Comparison of ENCODE assay signal across 9 cellular contexts in genomic region chr15:89673162-89673506, GRCh38. TPM values are rescaled to one million over a fixed set of nuclear protein-coding genes. Genes with fewer than 3 reads are reported as not detected.
A peak's percentile ranks its signal among the peaks of the same experiment; 100 is the strongest.
DNase-seq lines count a peak whose midpoint lies in the region; ATAC-seq and TF ChIP-seq lines count a peak whose summit lies in the region.
"Had no signal": no experiment of that assay in that cellular context is flagged by ENCODE, and none has a peak within 500 bp of the region (broad histone marks: within the 10 kb centered on the region; RNA-seq: fewer than 3 reads in every experiment).

No MANE protein-coding gene starts in this region.

- H3K4me3 ChIP-seq in A673 (ENCODE audit: low read depth, low read length, poor library complexity, severe bottlenecking) (no peak overlapping the region), GM12864 (ENCODE audit: low read depth, low read length) (no peak overlapping the region), left ventricle myocardium inferior (no peak overlapping the region)
- H3K4me3 ChIP-seq: body of pancreas had no signal

- H3K27ac ChIP-seq in A673 (ENCODE audit: low read depth, low read length, poor library complexity, severe bottlenecking) (no peak overlapping the region), left ventricle myocardium inferior (replicated peaks) (no peak overlapping the region)
- H3K27ac ChIP-seq: body of pancreas had no signal

- CTCF ChIA-PET in A673 (lab: Charles Lee): interaction anchor here (0.5 to 1.1 kb wide), 3 partner anchors 9 to 415 kb away, joined by 3 read pairs; no protein-coding TSS in a partner anchor

- ATAC-seq in GM21786 (IDR thresholded peaks at IDR 0.05; ENCODE audit: unreplicated experiment) (no peak), HG03432 (IDR thresholded peaks at IDR 0.05; ENCODE audit: unreplicated experiment) (no peak)
- ATAC-seq: body of pancreas had no signal

- H3K27me3 ChIP-seq in A673 (replicated peaks; ENCODE audit: insufficient read depth, low read depth, low read length, poor library complexity) (no peaks in the 10 kb centered on the region), left ventricle myocardium inferior (ENCODE audit: low read depth) (no peaks in the 10 kb centered on the region)
- H3K27me3 ChIP-seq: body of pancreas had no signal

- POLR2A ChIA-PET in A673 (lab: Charles Lee; ENCODE audit: low non-redundant PET): no interaction called here

- H3K4me1 ChIP-seq in A673 (ENCODE audit: insufficient read depth, low read length, poor library complexity, severe bottlenecking) (no peaks in the 10 kb centered on the region), left ventricle myocardium inferior (no peaks in the 10 kb centered on the region)
- H3K4me1 ChIP-seq: body of pancreas had no signal

- peak; percentile 69 for DNase-seq in A673 (ENCODE audit: low spot score)
- DNase-seq in GM12864 (ENCODE audit: low read depth): no peak
- peak; percentile 83 for DNase-seq in RPMI8226
- DNase-seq in left ventricle myocardium inferior: no peak
- no peak for DNase-seq in NCI-H2171 treated with DMSO at 0.1 percent for 48 hours (lab: John Stamatoyannopoulos, UW)
- DNase-seq in NCI-H2107 (lab: John Stamatoyannopoulos, UW): no peak

- no TSS peak for BruUV-seq in A673 (replicated peaks; lab: Mats Ljungman, UMichigan)

- H3K36me3 ChIP-seq in A673 (ENCODE audit: insufficient read depth, low read length, poor library complexity, severe bottlenecking): no peaks in the 10 kb centered on the region
- no peaks in the 10 kb centered on the region for H3K36me3 ChIP-seq in left ventricle myocardium inferior

- TF ChIP-seq CTCF in A673 (conservative IDR thresholded peaks at IDR 0.05; ENCODE audit: low read depth, low read length): peak; percentile 76
- TF ChIP-seq CTCF in GM12864 (IDR thresholded peaks at IDR 0.05; ENCODE audit: low read depth, low read length, missing control alignments): peak; percentile 75
- TF ChIP-seq CTCF in left ventricle myocardium inferior (IDR thresholded peaks at IDR 0.05; ENCODE audit: borderline replicate concordance): peak; percentile 37

- intact Hi-C loops in A673 (cut with micrococcal nuclease; ENCODE audit: unreplicated experiment): no loop called here
- intact Hi-C loops in left ventricle myocardium inferior (cut with micrococcal nuclease): no loop called here

- H3K9me3 ChIP-seq in A673 (ENCODE audit: low read depth, low read length, poor library complexity, severe bottlenecking) (no peaks in the 10 kb centered on the region), left ventricle myocardium inferior (replicated peaks) (no peaks in the 10 kb centered on the region)
- H3K9me3 ChIP-seq: body of pancreas had no signal

RNA-seq across cellular contexts. Expression of gene PLIN1, which starts 6.0 kb away (rescaled TPM):
- total RNA-seq in A673 (2021) (0.30 and 0.46 TPM in 2 replicates), left ventricle myocardium inferior (1.6 TPM)

RNA-seq across cellular contexts. Expression of gene PEX11A, which starts 17.4 kb away (rescaled TPM):
- 2.7 and 5.4 TPM in 2 replicates for total RNA-seq in A673 (2021)
- 11.4 TPM for total RNA-seq in left ventricle myocardium inferior

RNA-seq across cellular contexts. Expression of gene WDR93, which starts 17.5 kb away (rescaled TPM):
- not detected in 2 replicates for total RNA-seq in A673 (2021)
- not detected for total RNA-seq in left ventricle myocardium inferior

RNA-seq across cellular contexts. Expression of gene KIF7, which starts 17.9 kb away (rescaled TPM):
- total RNA-seq in A673 (2021) (9.5 and 11.3 TPM in 2 replicates), left ventricle myocardium inferior (2.4 TPM)

Comparison
In these comparisons a context has a peak if more than half of its experiments do, and no peak if none do; other contexts are left out.
1. DNase-seq: peak in A673 (single experiment) and RPMI8226 (single experiment); none in GM12864 (single experiment), left ventricle myocardium inferior (single experiment), NCI-H2171 treated with DMSO at 0.1 percent for 48 hours (single experiment) and NCI-H2107 (single experiment).
2. Peak in every context shown above with its lines, with median percentiles within 50 percentile points of each other: CTCF ChIP-seq.